In genomic region chr15:36884404-36885335, GRCh38 we compare ENCODE assay signal across 14 cellular contexts.
DNase-seq lines count a peak whose midpoint lies in the region; ATAC-seq and TF ChIP-seq lines count a peak whose summit lies in the region.
"Had no signal": no experiment of that assay in that cellular context is flagged by ENCODE, and none has a peak within 500 bp of the region (broad histone marks: within the 10 kb centered on the region; RNA-seq: fewer than 3 reads in every experiment).

No MANE protein-coding gene starts in this region.

- H3K9me3 ChIP-seq in WERI-Rb-1 (ENCODE audit: severe bottlenecking) (no peaks in the 10 kb centered on the region), ovary (no peaks in the 10 kb centered on the region)
- H3K9me3 ChIP-seq: gastrocnemius medialis, SJSA1, thoracic aorta had no signal

- TF ChIP-seq CTCF in HFFc6 (IDR thresholded peaks at IDR 0.05), result no peak
- no peak for TF ChIP-seq CTCF in WERI-Rb-1 (IDR thresholded peaks at IDR 0.05; ENCODE audit: low read depth, low read length)
- TF ChIP-seq CTCF in glutamatergic neuron (IDR thresholded peaks at IDR 0.05; ENCODE audit: partially characterized antibody, unreplicated experiment), result no peak
- no peak for TF ChIP-seq CTCF in ovary (IDR thresholded peaks at IDR 0.05)

- H3K27ac ChIP-seq in WERI-Rb-1 (peak overlapping the region; percentile 99), ovary (no peak overlapping the region)
- H3K27ac ChIP-seq: gastrocnemius medialis, SJSA1, skin epidermis, thoracic aorta had no signal

- TF ChIP-seq POLR2A in ovary (IDR thresholded peaks at IDR 0.05), result no peak

- H3K27ac Mint-ChIP-seq in HFFc6 (no peak overlapping the region), glutamatergic neuron (ENCODE audit: unreplicated experiment) (no peak overlapping the region)
- H3K27ac Mint-ChIP-seq: activated CD4-positive, alpha-beta T cell treated with anti-CD3 and anti-CD28 coated beads, Interleukin-2, amount 10 ng/mL, durations not matched to agents 7 days and 5 days; activated naive CD8-positive, alpha-beta T cell treated with anti-CD3 and anti-CD28 coated beads, Interleukin-2, amount 10 ng/mL, durations not matched to agents 7 days and 5 days had no signal

- H3K4me3 Mint-ChIP-seq in HFFc6 (peak overlapping the region; percentile 78), glutamatergic neuron (ENCODE audit: unreplicated experiment) (peak overlapping the region; percentile 27)
- H3K4me3 Mint-ChIP-seq: activated CD4-positive, alpha-beta T cell treated with anti-CD3 and anti-CD28 coated beads, Interleukin-2, amount 10 ng/mL, durations not matched to agents 7 days and 5 days; activated naive CD8-positive, alpha-beta T cell treated with anti-CD3 and anti-CD28 coated beads, Interleukin-2, amount 10 ng/mL, durations not matched to agents 7 days and 5 days had no signal

- H3K36me3 Mint-ChIP-seq in HFFc6 (ENCODE audit: low read depth) (peaks cover 5% of the 10 kb centered on the region; the same call in 1 of the 2 replicates), glutamatergic neuron (ENCODE audit: unreplicated experiment) (no peaks in the 10 kb centered on the region)

- H3K27me3 Mint-ChIP-seq in HFFc6 (ENCODE audit: insufficient read depth) (peaks cover 29% of the 10 kb centered on the region), glutamatergic neuron (ENCODE audit: unreplicated experiment) (peaks cover 44% of the 10 kb centered on the region)

- no peak for TF ChIP-seq EP300 in ovary (IDR thresholded peaks at IDR 0.05)

- H3K27me3 ChIP-seq in WERI-Rb-1 (ENCODE audit: insufficient read depth, low read depth, severe bottlenecking), result no peaks in the 10 kb centered on the region
- no peaks in the 10 kb centered on the region for H3K27me3 ChIP-seq in ovary

- intact Hi-C loops in ovary (cut with DNase I), result loop anchor here (5.0 to 10.0 kb wide), 5 partner anchors 220 to 253 kb away; partner anchors contain the start of gene MEIS2 (in 1 of the 4)

- H3K4me1 ChIP-seq in ovary (ENCODE audit: insufficient read depth), result peaks cover 3% of the 10 kb centered on the region
- H3K4me1 ChIP-seq: SJSA1 had no signal

- H3K4me1 Mint-ChIP-seq in HFFc6 (ENCODE audit: low read depth) (peaks cover 71% of the 10 kb centered on the region), glutamatergic neuron (ENCODE audit: low read depth, unreplicated experiment) (peaks cover 11% of the 10 kb centered on the region)

- DNase-seq in HFFc6 (no peak), WERI-Rb-1 (no peak), glutamatergic neuron (no peak), ovary (no peak), NCI-H2081 (lab: John Stamatoyannopoulos, UW) (no peak), activated gamma-delta T cell treated with Interleukin-2 at 50 U/mL for 16 hours (no peak), GOT3 (lab: John Stamatoyannopoulos, UW) (no peak)

- peaks cover 1% of the 10 kb centered on the region; the same call in 1 of the 2 replicates for H3K9me3 Mint-ChIP-seq in HFFc6
- H3K9me3 Mint-ChIP-seq in glutamatergic neuron (ENCODE audit: unreplicated experiment), result peaks cover 37% of the 10 kb centered on the region
- H3K9me3 Mint-ChIP-seq: activated CD4-positive, alpha-beta T cell treated with anti-CD3 and anti-CD28 coated beads, Interleukin-2, amount 10 ng/mL, durations not matched to agents 7 days and 5 days had no signal

- 80 to 94% (median 88%) methylated on average over 10 of the region's 10 CpGs for WGBS in ovary, 3 donors

- no peak for ATAC-seq in HG03280 (IDR thresholded peaks at IDR 0.05; ENCODE audit: unreplicated experiment)

- H3K36me3 ChIP-seq in WERI-Rb-1 (no peaks in the 10 kb centered on the region), ovary (no peaks in the 10 kb centered on the region)
- H3K36me3 ChIP-seq: gastrocnemius medialis, SJSA1, thoracic aorta had no signal

- peak overlapping the region; percentile 50 for H3K4me3 ChIP-seq in WERI-Rb-1 (ENCODE audit: low read depth, low read length)
- peak overlapping the region; percentile 36 for H3K4me3 ChIP-seq in ovary
- H3K4me3 ChIP-seq: gastrocnemius medialis, SJSA1 had no signal
